In the genomic region with DNA sequence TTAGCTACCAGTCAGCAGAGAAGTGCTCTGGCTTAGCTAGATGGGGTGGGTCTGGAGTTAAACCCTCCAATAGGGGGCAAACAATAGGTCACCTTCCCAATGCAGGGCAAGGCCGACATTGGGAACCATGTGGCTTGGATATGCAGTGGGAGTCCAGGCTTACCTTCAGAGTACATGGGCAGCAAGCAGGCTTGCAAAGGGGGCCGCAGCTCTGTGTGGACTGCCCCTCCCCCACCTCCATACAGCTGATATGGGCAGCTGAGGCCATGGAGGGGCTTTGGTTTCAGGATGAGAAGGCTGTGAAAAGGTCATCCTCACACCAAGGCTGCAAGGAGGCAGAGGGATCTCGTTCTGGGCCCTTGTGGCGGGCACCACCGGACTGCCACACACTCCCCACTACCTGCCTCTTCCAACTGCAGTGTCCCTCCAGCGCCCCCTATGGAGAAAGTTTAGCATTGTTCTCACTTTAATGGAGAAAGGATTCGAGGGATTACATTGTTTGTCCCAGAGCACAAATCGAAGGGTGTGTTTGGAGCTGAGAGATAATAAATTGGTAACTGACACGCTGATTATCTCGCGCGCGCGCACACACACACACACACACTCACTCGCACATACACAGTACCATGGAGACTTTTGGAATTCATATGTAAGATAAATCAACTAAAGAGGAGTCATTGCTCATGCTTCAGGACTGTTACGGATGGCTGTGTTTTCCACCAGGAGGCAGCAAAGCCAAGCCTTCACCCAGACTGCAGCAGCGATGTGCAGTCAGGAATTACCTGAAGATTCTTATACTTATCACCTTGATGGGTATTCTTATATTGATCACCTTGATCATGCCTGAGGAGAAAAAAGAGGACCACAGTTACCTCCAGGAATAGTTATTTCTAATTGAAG, we compare ENCODE assay signal across 1 cellular context.
TF ChIP-seq lines count a peak whose summit lies in the region.

No MANE protein-coding gene starts in this region.

TF ChIP-seq in endothelial cell of umbilical vein, 7 proteins besides CTCF, POLR2A, EP300 and RAD21:
- TF ChIP-seq GATA2 (IDR thresholded peaks at IDR 0.05; ENCODE audit: insufficient read depth, insufficient read length, low read depth, low read length) (no peak), JUN (IDR thresholded peaks at IDR 0.05; ENCODE audit: borderline replicate concordance, insufficient read depth, insufficient read length, low read depth) (no peak), EZH2 (IDR thresholded peaks at IDR 0.05; ENCODE audit: borderline replicate concordance, low read depth, low read length, severe bottlenecking) (no peak)
